ENCODE assay signal across 1 cellular context in genomic region chr7:43729214-43729923, GRCh38.
TF ChIP-seq lines count a peak whose summit lies in the region.

Gene COA1, minus strand, starts transcription at chr7:43729523. Its CDS starts 80,909 bp downstream, at chr7:43648614.

TF ChIP-seq in HepG2, 621 proteins besides CTCF, POLR2A, EP300 and RAD21 (continued from another document and continues in another):
- TF ChIP-seq ZNF318 (CRISPR knock-in tag; IDR thresholded peaks at IDR 0.05) (0 out of 2 replicates have a peak, but pooled peaks have one; percentile 22), POLR2AphosphoS5 (IDR thresholded peaks at IDR 0.05; ENCODE audit: low read depth, low read length) (peak; percentile 96), PLRG1 (conservative IDR thresholded peaks at IDR 0.05) (no peak), BHLHE40 (IDR thresholded peaks at IDR 0.05; ENCODE audit: low read length) (peak; percentile 49; the same call in 1 of the 2 replicates), ZNF883 (CRISPR knock-in tag; IDR thresholded peaks at IDR 0.05; ENCODE audit: not compliant biosample characterization) (peak; percentile 93), MTA1 (CRISPR knock-in tag; IDR thresholded peaks at IDR 0.05; ENCODE audit: borderline replicate concordance) (peak; percentile 26; the same call in 1 of the 2 replicates), SNAPC5 (CRISPR knock-in tag; IDR thresholded peaks at IDR 0.05; ENCODE audit: borderline replicate concordance) (no peak), RFXAP (CRISPR knock-in tag; IDR thresholded peaks at IDR 0.05; ENCODE audit: borderline replicate concordance) (0 out of 2 replicates have a peak, but pooled peaks have one; percentile 74), ZFX (CRISPR knock-in tag; IDR thresholded peaks at IDR 0.05; ENCODE audit: low read depth) (peak; percentile 88), ARNTL (CRISPR knock-in tag; IDR thresholded peaks at IDR 0.05) (peak; percentile 66; the same call in 1 of the 2 replicates), U2AF1 (optimal IDR thresholded peaks at IDR 0.05; ENCODE audit: low read depth, low read length) (peak; percentile 92), RNF219 (CRISPR knock-in tag; IDR thresholded peaks at IDR 0.05) (no peak), HDAC6 (IDR thresholded peaks at IDR 0.05; ENCODE audit: low read depth, low read length) (no peak), MTERF4 (CRISPR knock-in tag; IDR thresholded peaks at IDR 0.05) (0 out of 2 replicates have a peak, but pooled peaks have one; percentile 40), FOSL1 (CRISPR knock-in tag; IDR thresholded peaks at IDR 0.05; ENCODE audit: borderline replicate concordance) (no peak), TCF7L2 (IDR thresholded peaks at IDR 0.05; ENCODE audit: low read depth, low read length) (no peak), ZNF768 (CRISPR knock-in tag; IDR thresholded peaks at IDR 0.05) (peak; percentile 25; the same call in 1 of the 2 replicates), ZBTB37 (CRISPR knock-in tag; IDR thresholded peaks at IDR 0.05) (0 out of 2 replicates have a peak, but pooled peaks have one; percentile 50), CSRNP1 (CRISPR knock-in tag; IDR thresholded peaks at IDR 0.05) (peak; percentile 71), ZNF800 (CRISPR knock-in tag; IDR thresholded peaks at IDR 0.05) (peak; percentile 85), MAFF (IDR thresholded peaks at IDR 0.05; ENCODE audit: low read depth, low read length) (no peak), ZSCAN9 (CRISPR knock-in tag; IDR thresholded peaks at IDR 0.05; ENCODE audit: borderline replicate concordance) (peak; percentile 63; the same call in 1 of the 2 replicates), ZNF574 (CRISPR knock-in tag; IDR thresholded peaks at IDR 0.05) (peak; percentile 100), ZGPAT (CRISPR knock-in tag; IDR thresholded peaks at IDR 0.05) (peak; percentile 73), MTF1 (CRISPR knock-in tag; IDR thresholded peaks at IDR 0.05) (peak; percentile 83; the same call in 1 of the 2 replicates), ZNF317 (CRISPR knock-in tag; IDR thresholded peaks at IDR 0.05) (peak; percentile 43; the same call in 1 of the 2 replicates), DNMT3B (CRISPR knock-in tag; conservative IDR thresholded peaks at IDR 0.05) (0 out of 2 replicates have a peak, but pooled peaks have one; percentile 40), MYPOP (CRISPR knock-in tag; IDR thresholded peaks at IDR 0.05) (peak; percentile 91), JDP2 (CRISPR knock-in tag; IDR thresholded peaks at IDR 0.05; ENCODE audit: borderline replicate concordance) (no peak), NPAS2 (CRISPR knock-in tag; IDR thresholded peaks at IDR 0.05; ENCODE audit: borderline replicate concordance) (no peak), ZNF235 (CRISPR knock-in tag; IDR thresholded peaks at IDR 0.05; ENCODE audit: borderline replicate concordance) (0 out of 2 replicates have a peak, but pooled peaks have one; percentile 28), CREBL2 (CRISPR knock-in tag; IDR thresholded peaks at IDR 0.05; ENCODE audit: borderline replicate concordance) (peak; percentile 87; the same call in 1 of the 2 replicates)
